In genomic region chr7:8190121-8190895, GRCh38 we compare ENCODE assay signal across 8 cellular contexts.
DNase-seq lines count a peak whose midpoint lies in the region; ATAC-seq and TF ChIP-seq lines count a peak whose summit lies in the region.

No MANE protein-coding gene starts in this region.

- peak; percentile 51 to 71 for ATAC-seq in lower lobe of right lung

- no peak overlapping the region for H3K4me3 Mint-ChIP-seq in activated T-cell treated with anti-CD3 and anti-CD28 coated beads, Interleukin-2, amount 50 U/mL, for 24 hours

- peak; percentile 57 for DNase-seq in activated T-cell treated with anti-CD3 and anti-CD28 coated beads for 1 hour (ENCODE audit: low read depth)
- DNase-seq in activated T-cell treated with anti-CD3 and anti-CD28 coated beads, Interleukin-2, amount 50 U/mL, for 24 hours: no peak
- DNase-seq in HFF-Myc (ENCODE audit: extremely low read depth, low read depth): peak; percentile 20
- DNase-seq in NCI-H1105 treated with DMSO at 0.1 percent for 48 hours (lab: John Stamatoyannopoulos, UW): peak; percentile 64
- peak; percentile 61 for DNase-seq in WERI-Rb-1
- peak; percentile 70 for DNase-seq in cerebellum (ENCODE audit: low spot score)
- DNase-seq in lower lobe of right lung: no peak
- DNase-seq in stimulated activated CD8-positive, alpha-beta memory T cell treated with anti-CD3 and anti-CD28 coated beads, Interleukin-7, amount 100 ng/mL, for 4 hours (ENCODE audit: low read depth in 2 of 2): peak; percentile 34 to 50

- no peak overlapping the region for H3K4me3 ChIP-seq in HFF-Myc (replicated peaks; ENCODE audit: low read depth, low read length)
- no peak overlapping the region for H3K4me3 ChIP-seq in WERI-Rb-1 (ENCODE audit: low read depth, low read length)
- H3K4me3 ChIP-seq in lower lobe of right lung: no peak overlapping the region

- H3K36me3 Mint-ChIP-seq in activated T-cell treated with anti-CD3 and anti-CD28 coated beads, Interleukin-2, amount 50 U/mL, for 24 hours (ENCODE audit: low read depth): no peaks in the 10 kb centered on the region

- TF ChIP-seq CTCF in HFF-Myc (IDR thresholded peaks at IDR 0.05; ENCODE audit: low read depth, low read length, missing control alignments): peak; percentile 52
- TF ChIP-seq CTCF in WERI-Rb-1 (IDR thresholded peaks at IDR 0.05; ENCODE audit: low read depth, low read length): peak; percentile 52
- peak; percentile 66 for TF ChIP-seq CTCF in lower lobe of right lung (IDR thresholded peaks at IDR 0.05)

- peaks cover 14% of the 10 kb centered on the region for H3K4me1 Mint-ChIP-seq in activated T-cell treated with anti-CD3 and anti-CD28 coated beads, Interleukin-2, amount 50 U/mL, for 24 hours (ENCODE audit: low read depth)

- H3K36me3 ChIP-seq in WERI-Rb-1: no peaks in the 10 kb centered on the region
- no peaks in the 10 kb centered on the region for H3K36me3 ChIP-seq in lower lobe of right lung

- no peaks in the 10 kb centered on the region for H3K9me3 ChIP-seq in WERI-Rb-1 (ENCODE audit: severe bottlenecking)
- no peaks in the 10 kb centered on the region for H3K9me3 ChIP-seq in lower lobe of right lung

- H3K27me3 ChIP-seq in WERI-Rb-1 (ENCODE audit: insufficient read depth, low read depth, severe bottlenecking): no peaks in the 10 kb centered on the region
- no peaks in the 10 kb centered on the region for H3K27me3 ChIP-seq in lower lobe of right lung (ENCODE audit: low read depth)

- no peaks in the 10 kb centered on the region for H3K9me3 Mint-ChIP-seq in activated T-cell treated with anti-CD3 and anti-CD28 coated beads, Interleukin-2, amount 50 U/mL, for 24 hours

- intact Hi-C loops in lower lobe of right lung (cut with DNase I): no loop called here

- H3K27ac ChIP-seq in WERI-Rb-1 (no peak overlapping the region), lower lobe of right lung (no peak overlapping the region)

- no peaks in the 10 kb centered on the region for H3K4me1 ChIP-seq in lower lobe of right lung

- H3K27ac Mint-ChIP-seq in activated T-cell treated with anti-CD3 and anti-CD28 coated beads, Interleukin-2, amount 50 U/mL, for 24 hours: no peak overlapping the region

- H3K27me3 Mint-ChIP-seq in activated T-cell treated with anti-CD3 and anti-CD28 coated beads, Interleukin-2, amount 50 U/mL, for 24 hours: no peaks in the 10 kb centered on the region

Comparison
In these comparisons a context has a peak if more than half of its experiments do, and no peak if none do; other contexts are left out.
1. DNase-seq: peak in activated T-cell treated with anti-CD3 and anti-CD28 coated beads for 1 hour (single experiment), HFF-Myc (single experiment), NCI-H1105 treated with DMSO at 0.1 percent for 48 hours (single experiment), WERI-Rb-1 (single experiment), cerebellum (single experiment) and stimulated activated CD8-positive, alpha-beta memory T cell treated with anti-CD3 and anti-CD28 coated beads, Interleukin-7, amount 100 ng/mL, for 4 hours (2 of 2); none in activated T-cell treated with anti-CD3 and anti-CD28 coated beads, Interleukin-2, amount 50 U/mL, for 24 hours (single experiment) and lower lobe of right lung (single experiment).
2. Peak in every context shown above with its lines, with median percentiles within 50 percentile points of each other: CTCF ChIP-seq.